13 cellular contexts compared by ENCODE assay signal in genomic region chr13:75647126-75647784, GRCh38. TPM values are rescaled to one million over a fixed set of nuclear protein-coding genes. Genes with fewer than 3 reads are reported as not detected.
A peak's percentile ranks its signal among the peaks of the same experiment; 100 is the strongest.
DNase-seq lines count a peak whose midpoint lies in the region; ATAC-seq and TF ChIP-seq lines count a peak whose summit lies in the region.
"Had no signal": no experiment of that assay in that cellular context is flagged by ENCODE, and none has a peak within 500 bp of the region (broad histone marks: within the 10 kb centered on the region; RNA-seq: fewer than 3 reads in every experiment).

No MANE protein-coding gene starts in this region.

- POLR2A ChIA-PET in CD8-positive, alpha-beta memory T cell (lab: Charles Lee): no interaction called here

- no peak for DNase-seq in HFFc6
- DNase-seq in renal cortical epithelial cell (ENCODE audit: low read depth): peak; percentile 92
- no peak for DNase-seq in CD8-positive, alpha-beta memory T cell
- DNase-seq in activated naive CD4-positive, alpha-beta T cell treated with Interleukin-2 at 50 U/mL for 16 hours: no peak
- DNase-seq in NCI-H1092 treated with DMSO at 0.1 percent for 48 hours (lab: John Stamatoyannopoulos, UW): no peak
- no peak for DNase-seq in vagina (ENCODE audit: extremely low spot score in 2 of 2)
- DNase-seq: activated gamma-delta T cell; endodermal cell; left ventricle myocardium inferior; stimulated activated naive CD4-positive, alpha-beta T cell treated with Interleukin-2 at 50 U/mL for 16 hours had no signal

- H3K36me3 ChIP-seq in CD8-positive, alpha-beta memory T cell (ENCODE audit: insufficient read depth, low read length): no peaks in the 10 kb centered on the region
- H3K36me3 ChIP-seq in vagina: no peaks in the 10 kb centered on the region
- H3K36me3 ChIP-seq: left ventricle myocardium inferior had no signal

- H3K4me3 ChIP-seq in CD8-positive, alpha-beta memory T cell (ENCODE audit: low read length): no peak overlapping the region
- H3K4me3 ChIP-seq in vagina: no peak overlapping the region
- H3K4me3 ChIP-seq: left ventricle myocardium inferior had no signal

- no peaks in the 10 kb centered on the region for H3K27me3 ChIP-seq in CD8-positive, alpha-beta memory T cell (ENCODE audit: insufficient read depth, low read length, poor library complexity, severe bottlenecking)
- no peaks in the 10 kb centered on the region for H3K27me3 ChIP-seq in vagina

- peaks cover 74% of the 10 kb centered on the region for H3K36me3 Mint-ChIP-seq in HFFc6 (ENCODE audit: low read depth)
- peaks cover 0 to 9% (median 2%) of the 10 kb centered on the region in 3 donors for H3K36me3 Mint-ChIP-seq in CD8-positive, alpha-beta memory T cell

- no peak overlapping the region for H3K27ac ChIP-seq in CD8-positive, alpha-beta memory T cell (ENCODE audit: low read depth, low read length)
- H3K27ac ChIP-seq in vagina: no peak overlapping the region
- H3K27ac ChIP-seq: left ventricle myocardium inferior had no signal

- intact Hi-C loops in vagina (cut with DNase I): no loop called here

- peak overlapping the region; percentile 80 for H3K27ac Mint-ChIP-seq in HFFc6
- H3K27ac Mint-ChIP-seq in CD8-positive, alpha-beta memory T cell: no peak overlapping the region
- H3K27ac Mint-ChIP-seq: endodermal cell; T-helper 1 cell treated with Interleukin-12 subunit alpha and Interleukin-12 subunit beta and Interleukin-4 antibody, amounts not matched to agents 30 μg/mL and 1 μg/mL, for 36 hours had no signal

- no peaks in the 10 kb centered on the region for H3K9me3 ChIP-seq in CD8-positive, alpha-beta memory T cell (ENCODE audit: low read length)
- no peaks in the 10 kb centered on the region for H3K9me3 ChIP-seq in vagina
- H3K9me3 ChIP-seq: left ventricle myocardium inferior had no signal

- no peaks in the 10 kb centered on the region for H3K4me1 ChIP-seq in CD8-positive, alpha-beta memory T cell (ENCODE audit: insufficient read depth, low read length)
- H3K4me1 ChIP-seq in vagina: no peaks in the 10 kb centered on the region
- H3K4me1 ChIP-seq: left ventricle myocardium inferior had no signal

- peaks cover 4% of the 10 kb centered on the region for H3K27me3 Mint-ChIP-seq in HFFc6 (ENCODE audit: insufficient read depth)
- H3K27me3 Mint-ChIP-seq in CD8-positive, alpha-beta memory T cell: no peaks in the 10 kb centered on the region

- H3K4me3 Mint-ChIP-seq in HFFc6: peak overlapping the region; percentile 72
- no peak overlapping the region for H3K4me3 Mint-ChIP-seq in CD8-positive, alpha-beta memory T cell
- H3K4me3 Mint-ChIP-seq: endodermal cell; T-helper 1 cell treated with Interleukin-12 subunit alpha and Interleukin-12 subunit beta and Interleukin-4 antibody, amounts not matched to agents 30 μg/mL and 1 μg/mL, for 36 hours had no signal

- CTCF ChIA-PET in CD8-positive, alpha-beta memory T cell (lab: Charles Lee): no interaction called here

- peak; percentile 84 for ATAC-seq in GM18909 (IDR thresholded peaks at IDR 0.05; ENCODE audit: poor library complexity, unreplicated experiment)
- peak; percentile 62 for ATAC-seq in HG03457 (IDR thresholded peaks at IDR 0.05; ENCODE audit: unreplicated experiment)

- no peak for TF ChIP-seq POLR2A in vagina (IDR thresholded peaks at IDR 0.05)

- no peaks in the 10 kb centered on the region for H3K9me3 Mint-ChIP-seq in HFFc6
- no peaks in the 10 kb centered on the region for H3K9me3 Mint-ChIP-seq in CD8-positive, alpha-beta memory T cell
- H3K9me3 Mint-ChIP-seq: endodermal cell; T-helper 1 cell treated with Interleukin-12 subunit alpha and Interleukin-12 subunit beta and Interleukin-4 antibody, amounts not matched to agents 30 μg/mL and 1 μg/mL, for 36 hours had no signal

- peaks cover 90% of the 10 kb centered on the region for H3K4me1 Mint-ChIP-seq in HFFc6 (ENCODE audit: low read depth)
- no peaks in the 10 kb centered on the region for H3K4me1 Mint-ChIP-seq in CD8-positive, alpha-beta memory T cell
- H3K4me1 Mint-ChIP-seq: endodermal cell had no signal

- TF ChIP-seq CTCF in HFFc6 (IDR thresholded peaks at IDR 0.05) (no peak), vagina (IDR thresholded peaks at IDR 0.05) (no peak)

RNA-seq across cellular contexts. Expression of gene LMO7, which starts 11.1 kb away (rescaled TPM):
- total RNA-seq in HFFc6 (2021; fragmentation: NEBNext Ultra II Directional; extraction: Animal tissue kit (Norgen Biotek cat#: 25700)): 100 to 1,000 TPM; 682 to 843 (median 813) TPM
- 42.9 and 102 TPM in 2 replicates for total RNA-seq in renal cortical epithelial cell
- 1 to 10 TPM; 4.6 to 4.7 TPM for total RNA-seq in CD8-positive, alpha-beta memory T cell
- polyA plus RNA-seq in CD8-positive, alpha-beta memory T cell: 4.9 TPM
- 85.4 TPM for total RNA-seq in vagina
